ENCODE assay signal across 28 cellular contexts in genomic region chr9:15381491-15381890, GRCh38.
"Had no signal": no experiment of that assay in that cellular context is flagged by ENCODE, and none has a peak within 500 bp of the region (broad histone marks: within the 10 kb centered on the region; RNA-seq: fewer than 3 reads in every experiment).

No MANE protein-coding gene starts in this region.

- ATAC-seq: effector memory CD8-positive, alpha-beta T cell; esophagus mucosa; foreskin keratinocyte; gastrocnemius medialis; gastroesophageal sphincter; heart left ventricle; heart right ventricle had no signal

- H3K9me3 ChIP-seq: colonic mucosa, esophagus muscularis mucosa, esophagus squamous epithelium, gastrocnemius medialis, gastroesophageal sphincter, heart right ventricle had no signal

- H3K27me3 ChIP-seq: colonic mucosa, esophagus muscularis mucosa, esophagus squamous epithelium, gastrocnemius medialis, gastroesophageal sphincter had no signal

- H3K36me3 ChIP-seq: colonic mucosa, esophagus muscularis mucosa, esophagus squamous epithelium, gastrocnemius medialis, gastroesophageal sphincter, heart left ventricle, heart right ventricle had no signal

- H3K4me1 ChIP-seq: colonic mucosa, esophagus squamous epithelium, foreskin keratinocyte, gastrocnemius medialis, heart left ventricle, heart right ventricle had no signal

- H3K4me3 ChIP-seq: colonic mucosa, coronary artery, dorsolateral prefrontal cortex, esophagus muscularis mucosa, esophagus squamous epithelium, gastrocnemius medialis, gastroesophageal sphincter, heart left ventricle, heart right ventricle had no signal

- DNase-seq: colonic mucosa; cortex of kidney; dermis blood vessel endothelial cell; dorsolateral prefrontal cortex; effector CD4-positive, alpha-beta T cell; effector CD8-positive, alpha-beta T cell; effector memory CD4-positive, alpha-beta T cell; effector memory CD8-positive, alpha-beta T cell; endodermal cell; erythroblast; esophagus squamous epithelium; foreskin fibroblast; foreskin keratinocyte; foreskin melanocyte; gastrocnemius medialis; glutamatergic neuron; head of caudate nucleus; heart left ventricle; heart right ventricle had no signal

- H3K27ac ChIP-seq: colonic mucosa, coronary artery, dorsolateral prefrontal cortex, epithelial cell of prostate, esophagus muscularis mucosa, esophagus squamous epithelium, foreskin keratinocyte, gastrocnemius medialis, gastroesophageal sphincter, heart left ventricle, heart right ventricle had no signal

- FAIRE-seq: colon, endometrium, endothelial cell of umbilical vein, frontal cortex had no signal
